16 cellular contexts compared by ENCODE assay signal in genomic region chr5:118314936-118315335, GRCh38.
A peak's percentile ranks its signal among the peaks of the same experiment; 100 is the strongest.
DNase-seq lines count a peak whose midpoint lies in the region; ATAC-seq and FAIRE-seq lines count a peak whose summit lies in the region.
"Had no signal": no experiment of that assay in that cellular context is flagged by ENCODE, and none has a peak within 500 bp of the region (broad histone marks: within the 10 kb centered on the region; RNA-seq: fewer than 3 reads in every experiment).

No MANE protein-coding gene starts in this region.

- peak; percentile 96 for FAIRE-seq in endometrium (lab: Jason Lieb, UNC)
- FAIRE-seq: A204.1, HepG2 had no signal

- no peak for ATAC-seq in GM19397 (IDR thresholded peaks at IDR 0.05; ENCODE audit: unreplicated experiment)
- ATAC-seq: CD8-positive, alpha-beta T cell; HepG2 had no signal

- peak; percentile 16 for DNase-seq in NCI-H446 treated with DMSO at 0.1 percent for 48 hours (lab: John Stamatoyannopoulos, UW)
- peak; percentile 10 for DNase-seq in fibroblast of the conjunctiva (ENCODE audit: low read depth)
- no peak for DNase-seq in activated CD8-positive, alpha-beta memory T cell treated with anti-CD3 and anti-CD28 coated beads, Interleukin-2, amount 50 U/mL, for 48 hours
- DNase-seq in NAMALWA (ENCODE audit: low spot score), result no peak
- DNase-seq in C1 segment of cervical spinal cord (lab: John Stamatoyannopoulos, UW), result no peak
- DNase-seq: ACHN; Calu3; CD8-positive, alpha-beta T cell; DMS79 treated with DMSO at 0.1 percent for 48 hours; GF-D8; GM23248; KBM-7 had no signal

Comparison
In these comparisons a context has a peak if more than half of its experiments do, and no peak if none do; other contexts are left out.
1. DNase-seq: peak in NCI-H446 treated with DMSO at 0.1 percent for 48 hours (single experiment) and fibroblast of the conjunctiva (single experiment); none in activated CD8-positive, alpha-beta memory T cell treated with anti-CD3 and anti-CD28 coated beads, Interleukin-2, amount 50 U/mL, for 48 hours (single experiment), NAMALWA (single experiment) and C1 segment of cervical spinal cord (0 of 14).